Comparison of ENCODE assay signal across 29 cellular contexts in genomic region chr14:79098324-79098723, GRCh38.
"Had no signal": no experiment of that assay in that cellular context is flagged by ENCODE, and none has a peak within 500 bp of the region (broad histone marks: within the 10 kb centered on the region; RNA-seq: fewer than 3 reads in every experiment).

No MANE protein-coding gene starts in this region.

- FAIRE-seq: endometrium, endothelial cell of umbilical vein, frontal cortex had no signal

- H3K27ac ChIP-seq: body of pancreas, breast epithelium, cardiac muscle cell, colonic mucosa, epithelial cell of prostate had no signal

- ATAC-seq: activated CD4-positive, alpha-beta T cell treated with anti-CD3 and anti-CD28 coated beads for 36 hours; activated T-helper 17 cell treated with anti-CD3 and anti-CD28 coated beads, Interleukin-2, amount 50 U/mL, for 72 hours; body of pancreas had no signal

- H3K4me1 ChIP-seq: body of pancreas, breast epithelium, colonic mucosa had no signal

- H3K9me3 Mint-ChIP-seq: activated CD4-positive, alpha-beta T cell treated with anti-CD3 and anti-CD28 coated beads, Interleukin-2, amount 10 ng/mL, durations not matched to agents 24 days and 14 days; activated T-cell treated with anti-CD3 and anti-CD28 coated beads, Interleukin-2, amount 50 U/mL, for 24 hours had no signal

- H3K4me1 Mint-ChIP-seq: activated CD4-positive, alpha-beta T cell treated with anti-CD3 and anti-CD28 coated beads for 36 hours; activated CD4-positive, alpha-beta T cell treated with anti-CD3 and anti-CD28 coated beads, Interleukin-2, amount 10 ng/mL, durations not matched to agents 24 days and 14 days; activated T-helper 17 cell treated with anti-CD3 and anti-CD28 coated beads, Interleukin-2, amount 50 U/mL, for 72 hours had no signal

- H3K36me3 Mint-ChIP-seq: activated CD4-positive, alpha-beta memory T cell treated with anti-CD3 and anti-CD28 coated beads for 36 hours; activated naive CD8-positive, alpha-beta T cell had no signal

- H3K27ac Mint-ChIP-seq: activated CD4-positive, alpha-beta memory T cell treated with anti-CD3 and anti-CD28 coated beads for 36 hours; activated CD4-positive, alpha-beta T cell treated with anti-CD3 and anti-CD28 coated beads for 36 hours; activated CD4-positive, alpha-beta T cell treated with anti-CD3 and anti-CD28 coated beads, Interleukin-2, amount 10 ng/mL, durations not matched to agents 24 days and 14 days; activated naive CD8-positive, alpha-beta T cell; activated T-cell treated with anti-CD3 and anti-CD28 coated beads, Interleukin-2, amount 50 U/mL, for 24 hours; activated T-helper 17 cell treated with anti-CD3 and anti-CD28 coated beads, Interleukin-2, amount 50 U/mL, for 72 hours had no signal

- H3K9me3 ChIP-seq: body of pancreas, breast epithelium, colonic mucosa had no signal

- H3K27me3 ChIP-seq: body of pancreas, breast epithelium, cardiac muscle cell, colonic mucosa had no signal

- H3K4me3 ChIP-seq: body of pancreas, breast epithelium, cardiac muscle cell, colonic mucosa had no signal

- H3K36me3 ChIP-seq: breast epithelium, cardiac muscle cell, colonic mucosa had no signal

- DNase-seq: activated CD4-positive, alpha-beta memory T cell treated with anti-CD3 and anti-CD28 coated beads for 36 hours; activated CD4-positive, alpha-beta T cell treated with anti-CD3 and anti-CD28 coated beads for 36 hours; activated CD4-positive, alpha-beta T cell treated with anti-CD3 and anti-CD28 coated beads, Interleukin-2, amount 10 ng/mL, durations not matched to agents 24 days and 14 days; activated CD4-positive, CD25-positive, alpha-beta regulatory T cell; activated CD4-positive, CD25-positive, alpha-beta regulatory T cell treated with anti-CD3 and anti-CD28 coated beads, Interleukin-2, amount 50 U/mL, for 72 hours; activated CD8-positive, alpha-beta memory T cell treated with anti-CD3 and anti-CD28 coated beads, Interleukin-2, amount 50 U/mL, for 48 hours; activated effector memory CD4-positive, alpha-beta T cell treated with Interleukin-2 at 50 U/mL for 16 hours; activated gamma-delta T cell treated with Interleukin-2 at 50 U/mL for 16 hours; activated naive CD4-positive, alpha-beta T cell treated with anti-CD3 and anti-CD28 coated beads, Interleukin-2, amount 50 U/mL, for 16 hours; activated naive CD4-positive, alpha-beta T cell treated with Interleukin-2 at 50 U/mL for 16 hours; activated T-cell treated with anti-CD3 and anti-CD28 coated beads for 4 hours; activated T-cell treated with anti-CD3 and anti-CD28 coated beads, Interleukin-2, amount 50 U/mL, for 24 hours; amniotic stem cell; body of pancreas; central memory CD4-positive, alpha-beta T cell; cerebellar nuclear complex; colonic mucosa; effector CD8-positive, alpha-beta T cell; foreskin fibroblast; head of caudate nucleus; T-helper 2 cell had no signal

- H3K4me3 Mint-ChIP-seq: activated CD4-positive, alpha-beta memory T cell treated with anti-CD3 and anti-CD28 coated beads for 36 hours; activated CD4-positive, alpha-beta T cell treated with anti-CD3 and anti-CD28 coated beads for 36 hours; activated CD4-positive, alpha-beta T cell treated with anti-CD3 and anti-CD28 coated beads, Interleukin-2, amount 10 ng/mL, durations not matched to agents 24 days and 14 days; activated naive CD8-positive, alpha-beta T cell; activated T-cell treated with anti-CD3 and anti-CD28 coated beads, Interleukin-2, amount 50 U/mL, for 24 hours; activated T-helper 17 cell treated with anti-CD3 and anti-CD28 coated beads, Interleukin-2, amount 50 U/mL, for 72 hours had no signal

- H3K27me3 Mint-ChIP-seq: activated CD4-positive, alpha-beta memory T cell treated with anti-CD3 and anti-CD28 coated beads for 36 hours; activated CD4-positive, alpha-beta T cell treated with anti-CD3 and anti-CD28 coated beads for 36 hours; activated CD4-positive, alpha-beta T cell treated with anti-CD3 and anti-CD28 coated beads, Interleukin-2, amount 10 ng/mL, durations not matched to agents 24 days and 14 days; activated naive CD8-positive, alpha-beta T cell; activated T-cell treated with anti-CD3 and anti-CD28 coated beads, Interleukin-2, amount 50 U/mL, for 24 hours had no signal
